24 cellular contexts compared by ENCODE assay signal in genomic region chr7:11469028-11469718, GRCh38.
A peak's percentile ranks its signal among the peaks of the same experiment; 100 is the strongest.
DNase-seq lines count a peak whose midpoint lies in the region; ATAC-seq, FAIRE-seq and TF ChIP-seq lines count a peak whose summit lies in the region.
"Had no signal": no experiment of that assay in that cellular context is flagged by ENCODE, and none has a peak within 500 bp of the region (broad histone marks: within the 10 kb centered on the region; RNA-seq: fewer than 3 reads in every experiment).

No MANE protein-coding gene starts in this region.

- H4K20me1 ChIP-seq in endothelial cell of umbilical vein (replicated peaks; ENCODE audit: control insufficient read depth, extremely low read depth, insufficient read depth, low read length) (no peaks in the 10 kb centered on the region), GM23338 (replicated peaks; ENCODE audit: insufficient read depth) (no peaks in the 10 kb centered on the region)
- H4K20me1 ChIP-seq: BLaER1 had no signal

- FAIRE-seq in A549 (lab: Jason Lieb, UNC), result no peak
- FAIRE-seq in endothelial cell of umbilical vein (lab: Jason Lieb, UNC), result no peak
- FAIRE-seq: GM12891, GM18507, HTR-8/SVneo had no signal

- CTCF ChIA-PET in A549 (lab: Yijun Ruan, JAX), result no interaction called here
- CTCF ChIA-PET in endothelial cell of umbilical vein (lab: Charles Lee), result no interaction called here

- H3K9me3 Mint-ChIP-seq in mesothelial cell of epicardium (no peaks in the 10 kb centered on the region), GM23338 (no peaks in the 10 kb centered on the region)
- H3K9me3 Mint-ChIP-seq: CD8-positive, alpha-beta T cell had no signal

- DNase-seq in A549 (ENCODE audit: low read depth in 1 of 2, low spot score in 1 of 2) (no peak), SK-N-MC (ENCODE audit: low read depth, low spot score) (no peak), endothelial cell of umbilical vein (ENCODE audit: low read depth, low spot score) (peak; percentile 72), mesothelial cell of epicardium (ENCODE audit: low spot score in 2 of 2, unreplicated experiment in 2 of 2) (no peak), GM23338 (ENCODE audit: low spot score) (no peak), T-helper 17 cell (no peak), occipital lobe (lab: John Stamatoyannopoulos, UW) (no peak), left lobe of liver (ENCODE audit: low spot score) (no peak)
- DNase-seq: 8988T; Calu3; CD8-positive, alpha-beta T cell; GF-D8; GM23248; HCEC 1CT; IMR-90; NCI-H1092; NCI-H2081 treated with DMSO at 0.1 percent for 48 hours; NCI-H446 treated with DMSO at 0.1 percent for 48 hours; NCI-H69 had no signal

- ATAC-seq in A549 (no peak), GM23338 (no peak), T-helper 17 cell (no peak), left lobe of liver (no peak)
- ATAC-seq: CD8-positive, alpha-beta T cell; Right ventricle myocardium inferior had no signal

- dilution Hi-C loops in endothelial cell of umbilical vein (cut with MboI; ENCODE audit: extremely low pct_ligation_motif_present, low sequenced_read_pairs), result no loop called here

- H3K27ac ChIP-seq in A549, result peak overlapping the region; percentile 19 to 39; a peak in 2 of 6 replicates
- H3K27ac ChIP-seq in SK-N-MC, result 0 out of 2 replicates have a peak overlapping the region, but pooled peaks have one; percentile 25
- H3K27ac ChIP-seq in endothelial cell of umbilical vein (ENCODE audit: insufficient read depth, low read depth, low read length), result no peak overlapping the region
- no peak overlapping the region for H3K27ac ChIP-seq in GM23338 (ENCODE audit: low read depth)
- H3K27ac ChIP-seq: BLaER1, GM23248 had no signal

- TF ChIP-seq POLR2A in A549 (IDR thresholded peaks at IDR 0.05; ENCODE audit: low read length) (no peak), endothelial cell of umbilical vein (IDR thresholded peaks at IDR 0.05; ENCODE audit: low read depth, low read length) (no peak)

- BruUV-seq in endothelial cell of umbilical vein (replicated peaks; lab: Mats Ljungman, UMichigan), result no TSS peak

- no peaks in the 10 kb centered on the region for H3K4me1 ChIP-seq in A549
- H3K4me1 ChIP-seq in endothelial cell of umbilical vein (ENCODE audit: control insufficient read depth, extremely low read depth, insufficient read depth, low read length), result peaks cover 11% of the 10 kb centered on the region
- H3K4me1 ChIP-seq in GM23338 (ENCODE audit: insufficient read depth), result no peaks in the 10 kb centered on the region; the same call in 1 of the 2 replicates
- H3K4me1 ChIP-seq: BLaER1 had no signal

- no peaks in the 10 kb centered on the region for H3K79me2 ChIP-seq in endothelial cell of umbilical vein (ENCODE audit: control insufficient read depth, insufficient read depth, low read length)
- no peaks in the 10 kb centered on the region for H3K79me2 ChIP-seq in GM23338 (replicated peaks; ENCODE audit: insufficient read depth)

- TF ChIP-seq RAD21 in A549 (conservative IDR thresholded peaks at IDR 0.05 in 1 of 2, IDR thresholded peaks at IDR 0.05 in 1 of 2), result no peak

- intact Hi-C loops in endothelial cell of umbilical vein (cut with micrococcal nuclease), result no loop called here

- H3K27me3 ChIP-seq in endothelial cell of umbilical vein (ENCODE audit: control insufficient read depth in 2 of 2, insufficient read depth in 2 of 2, low read length in 2 of 2) (no peaks in the 10 kb centered on the region), GM23338 (ENCODE audit: insufficient read depth) (no peaks in the 10 kb centered on the region)
- H3K27me3 ChIP-seq: BLaER1 had no signal

- no peaks in the 10 kb centered on the region for H3K9me1 ChIP-seq in endothelial cell of umbilical vein (replicated peaks; ENCODE audit: control insufficient read depth, extremely low read depth, insufficient read depth, low read length)

- H3K4me1 Mint-ChIP-seq in mesothelial cell of epicardium (peaks cover 15% of the 10 kb centered on the region), GM23338 (peaks cover 5% of the 10 kb centered on the region; the same call in 2 of the 3 replicates), T-helper 17 cell (no peaks in the 10 kb centered on the region)

- no peak overlapping the region for H3K4me3 Mint-ChIP-seq in mesothelial cell of epicardium
- no peak overlapping the region for H3K4me3 Mint-ChIP-seq in GM23338
- no peak overlapping the region for H3K4me3 Mint-ChIP-seq in T-helper 17 cell
- H3K4me3 Mint-ChIP-seq: CD8-positive, alpha-beta T cell had no signal

- WGBS in A549 (ENCODE audit: missing lambda C conversion rate), result 56% methylated on average over 3 of the region's 3 CpGs

- POLR2A ChIA-PET in A549 (lab: Yijun Ruan, JAX), result no interaction called here
- POLR2A ChIA-PET in endothelial cell of umbilical vein (lab: Charles Lee), result no interaction called here

- H2AFZ ChIP-seq in endothelial cell of umbilical vein (ENCODE audit: low read depth, low read length) (peak overlapping the region; percentile 93), GM23338 (no peak overlapping the region)
- H2AFZ ChIP-seq: GM23248 had no signal

- H3K36me3 ChIP-seq in SK-N-MC (ENCODE audit: insufficient read depth, low read length) (no peaks in the 10 kb centered on the region), endothelial cell of umbilical vein (ENCODE audit: control insufficient read depth in 2 of 2, extremely low read depth in 1 of 2, insufficient read depth in 2 of 2, low read length in 2 of 2) (no peaks in the 10 kb centered on the region), GM23338 (ENCODE audit: insufficient read depth) (no peaks in the 10 kb centered on the region)
- H3K36me3 ChIP-seq: BLaER1 had no signal

- no peaks in the 10 kb centered on the region for H3K9me2 ChIP-seq in GM23338 (ENCODE audit: insufficient read depth)

- H3K9ac ChIP-seq in SK-N-MC (ENCODE audit: insufficient read length) (no peak overlapping the region), endothelial cell of umbilical vein (replicated peaks; ENCODE audit: extremely low read depth, insufficient read depth, low read length) (no peak overlapping the region)
- H3K9ac ChIP-seq: BLaER1, GM23248 had no signal

- H3F3A ChIP-seq in GM23338 (replicated peaks; ENCODE audit: low read depth), result no peaks in the 10 kb centered on the region

- H3K27me3 Mint-ChIP-seq in mesothelial cell of epicardium (ENCODE audit: low read depth) (peaks cover 2% of the 10 kb centered on the region), GM23338 (ENCODE audit: insufficient read depth, low read depth, poor library complexity) (no peaks in the 10 kb centered on the region), T-helper 17 cell (no peaks in the 10 kb centered on the region)

- H3K4me2 ChIP-seq in A549, result peak overlapping the region; percentile 50
- H3K4me2 ChIP-seq in endothelial cell of umbilical vein (ENCODE audit: insufficient read depth, low read length), result peak overlapping the region; percentile 34
- no peak overlapping the region for H3K4me2 ChIP-seq in GM23338
- H3K4me2 ChIP-seq: BLaER1 had no signal

- H3K36me3 Mint-ChIP-seq in mesothelial cell of epicardium (no peaks in the 10 kb centered on the region), GM23338 (ENCODE audit: low read depth) (no peaks in the 10 kb centered on the region), T-helper 17 cell (ENCODE audit: low read depth) (no peaks in the 10 kb centered on the region)
- H3K36me3 Mint-ChIP-seq: CD8-positive, alpha-beta T cell had no signal

- H3K4me3 ChIP-seq in A549, result no peak overlapping the region
- H3K4me3 ChIP-seq in SK-N-MC, result peak overlapping the region; percentile 25; the same call in 1 of the 2 replicates
- H3K4me3 ChIP-seq in endothelial cell of umbilical vein (replicated peaks in 1 of 3; ENCODE audit: insufficient read depth in 1 of 3, low read depth in 1 of 3, low read length in 3 of 3), result no peak overlapping the region
- H3K4me3 ChIP-seq in GM23338, result no peak overlapping the region
- H3K4me3 ChIP-seq: BLaER1, GM23248 had no signal

- no peak for TF ChIP-seq EP300 in A549 (IDR thresholded peaks at IDR 0.05)

- H3K9me3 ChIP-seq in A549 (no peaks in the 10 kb centered on the region), SK-N-MC (ENCODE audit: low read depth, low read length) (no peaks in the 10 kb centered on the region), endothelial cell of umbilical vein (replicated peaks; ENCODE audit: control insufficient read depth, insufficient read depth, low read length) (no peaks in the 10 kb centered on the region), T-helper 17 cell (ENCODE audit: control insufficient read depth, low read length, poor library complexity, severe bottlenecking) (no peaks in the 10 kb centered on the region)
- H3K9me3 ChIP-seq: BLaER1 had no signal

- H3K27ac Mint-ChIP-seq in mesothelial cell of epicardium, result peak overlapping the region; percentile 64
- H3K27ac Mint-ChIP-seq in GM23338, result no peak overlapping the region
- no peak overlapping the region for H3K27ac Mint-ChIP-seq in T-helper 17 cell
- H3K27ac Mint-ChIP-seq: CD8-positive, alpha-beta T cell had no signal

- no peak for TF ChIP-seq CTCF in A549 (IDR thresholded peaks at IDR 0.05)
- no peak for TF ChIP-seq CTCF in endothelial cell of umbilical vein (IDR thresholded peaks at IDR 0.05; ENCODE audit: extremely low read depth in 1 of 2, insufficient read depth in 1 of 2, low read depth in 1 of 2, low read length in 2 of 2)
- no peak for TF ChIP-seq CTCF in mesothelial cell of epicardium (IDR thresholded peaks at IDR 0.05; ENCODE audit: unreplicated experiment)
- no peak for TF ChIP-seq CTCF in GM23338 (conservative IDR thresholded peaks at IDR 0.05; ENCODE audit: low read depth in 2 of 2)

TF ChIP-seq in A549, 52 proteins besides CTCF, POLR2A, EP300 and RAD21:
- TF ChIP-seq CEBPB (IDR thresholded peaks at IDR 0.05), result 0 out of 4 replicates have a peak, but pooled peaks of 1 of the 2 experiments have one; percentile 7
- no peak for TF ChIP-seq PHF8 (IDR thresholded peaks at IDR 0.05; ENCODE audit: borderline replicate concordance, low read depth)

TF ChIP-seq in endothelial cell of umbilical vein, 7 proteins besides CTCF, POLR2A, EP300 and RAD21:
- TF ChIP-seq GATA2 (IDR thresholded peaks at IDR 0.05; ENCODE audit: insufficient read depth, insufficient read length, low read depth, low read length), result no peak
TF ChIP-seq in endothelial cell of umbilical vein: peak in this region for 0.

TF ChIP-seq in GM23338, 12 proteins besides CTCF, POLR2A, EP300 and RAD21:
- TF ChIP-seq, protein P1, sequence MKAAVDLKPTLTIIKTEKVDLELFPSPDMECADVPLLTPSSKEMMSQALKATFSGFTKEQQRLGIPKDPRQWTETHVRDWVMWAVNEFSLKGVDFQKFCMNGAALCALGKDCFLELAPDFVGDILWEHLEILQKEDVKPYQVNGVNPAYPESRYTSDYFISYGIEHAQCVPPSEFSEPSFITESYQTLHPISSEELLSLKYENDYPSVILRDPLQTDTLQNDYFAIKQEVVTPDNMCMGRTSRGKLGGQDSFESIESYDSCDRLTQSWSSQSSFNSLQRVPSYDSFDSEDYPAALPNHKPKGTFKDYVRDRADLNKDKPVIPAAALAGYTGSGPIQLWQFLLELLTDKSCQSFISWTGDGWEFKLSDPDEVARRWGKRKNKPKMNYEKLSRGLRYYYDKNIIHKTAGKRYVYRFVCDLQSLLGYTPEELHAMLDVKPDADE (IDR thresholded peaks at IDR 0.05), result no peak
- TF ChIP-seq JUNB (IDR thresholded peaks at IDR 0.05; ENCODE audit: unreplicated experiment) (no peak), STAT1 (IDR thresholded peaks at IDR 0.05; ENCODE audit: unreplicated experiment) (no peak), ZNF331 (CRISPR knock-in tag; IDR thresholded peaks at IDR 0.05; ENCODE audit: low read depth) (no peak), ZNF114 (CRISPR knock-in tag; IDR thresholded peaks at IDR 0.05) (no peak), CREB1 (CRISPR knock-in tag; IDR thresholded peaks at IDR 0.05; ENCODE audit: low read depth) (no peak)

Comparison
In these comparisons a context has a peak if more than half of its experiments do, and no peak if none do; other contexts are left out.
1. H3K27ac ChIP-seq: peak in A549 (2 of 2) and SK-N-MC (single experiment); none in endothelial cell of umbilical vein (single experiment) and GM23338 (single experiment).